10 cellular contexts compared by ENCODE assay signal in the genomic region with DNA sequence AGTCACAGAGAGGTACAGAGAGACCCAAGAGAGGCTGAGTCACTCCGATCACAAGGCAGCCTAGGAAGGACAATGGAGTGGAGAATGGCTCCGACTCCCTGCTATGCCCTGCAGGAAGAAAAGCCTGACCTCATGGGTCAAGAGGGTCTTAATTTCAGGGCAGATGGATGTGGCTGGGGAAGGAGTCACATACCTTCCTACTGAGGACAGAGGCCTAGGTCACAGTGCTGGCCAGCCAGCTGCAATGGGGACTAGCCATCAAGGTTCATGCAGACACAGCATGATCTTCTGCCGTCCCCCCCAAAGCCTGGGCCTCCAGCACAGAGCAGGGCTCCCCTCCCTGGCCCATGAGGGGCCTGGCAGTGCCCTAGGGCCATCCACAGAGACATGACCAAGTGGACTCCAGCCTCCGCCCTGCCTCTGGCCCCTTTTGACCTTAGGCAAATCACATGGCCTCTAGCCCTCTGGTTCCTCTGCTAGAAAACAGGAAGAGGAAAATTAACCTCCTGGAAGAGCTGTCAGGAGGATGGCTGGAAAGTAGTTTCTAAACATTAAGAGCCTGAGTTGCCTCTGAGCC. TPM values are rescaled to one million over a fixed set of nuclear protein-coding genes. Genes with fewer than 3 reads are reported as not detected.
DNase-seq lines count a peak whose midpoint lies in the region; ATAC-seq and TF ChIP-seq lines count a peak whose summit lies in the region.
"Had no signal": no experiment of that assay in that cellular context is flagged by ENCODE, and none has a peak within 500 bp of the region (broad histone marks: within the 10 kb centered on the region; RNA-seq: fewer than 3 reads in every experiment).

No MANE protein-coding gene starts in this region.

- H3K27ac ChIP-seq in CD8-positive, alpha-beta T cell (ENCODE audit: low read depth, low read length) = peak overlapping the region; percentile 48
- H3K27ac ChIP-seq in Peyer's patch = peak overlapping the region; percentile 81 to 95 (median 90)
- peak overlapping the region; percentile 92 for H3K27ac ChIP-seq in neutrophil
- H3K27ac ChIP-seq: KMS-11 had no signal

- no peaks in the 10 kb centered on the region for H3K9me3 Mint-ChIP-seq in CD8-positive, alpha-beta T cell

- H3K4me1 Mint-ChIP-seq in CD8-positive, alpha-beta T cell (ENCODE audit: low read depth) = peaks cover 83% of the 10 kb centered on the region

- H3K36me3 ChIP-seq in CD8-positive, alpha-beta T cell (ENCODE audit: insufficient read depth, low read length) = no peaks in the 10 kb centered on the region
- H3K36me3 ChIP-seq in Peyer's patch = no peaks in the 10 kb centered on the region
- H3K36me3 ChIP-seq in neutrophil = no peaks in the 10 kb centered on the region

- H3K27ac Mint-ChIP-seq in CD8-positive, alpha-beta T cell = peak overlapping the region; percentile 95

- no peak overlapping the region for H3K4me3 ChIP-seq in CD8-positive, alpha-beta T cell (ENCODE audit: low read depth, low read length)
- H3K4me3 ChIP-seq in Peyer's patch (peak overlapping the region in 3 of 4 donors; percentile 58 to 88 (median 74)), neutrophil (ENCODE audit: low read depth in 1 of 2, low read length in 1 of 2) (peak overlapping the region; percentile 75 to 95)

- intact Hi-C loops in CD8-positive, alpha-beta T cell (cut with DNase I, micrococcal nuclease) = loop anchor here (2.0 to 5.0 kb wide), 2 partner anchors 21 to 72 kb away; no protein-coding TSS in a partner anchor

- CTCF ChIA-PET in CD8-positive, alpha-beta T cell (lab: Charles Lee) = interaction anchor here (0.8 to 4.8 kb wide), 7 partner anchors 9 to 108 kb away, joined by 3 to 26 read pairs (median 9); no protein-coding TSS in a partner anchor

- no peaks in the 10 kb centered on the region for H3K27me3 ChIP-seq in CD8-positive, alpha-beta T cell (ENCODE audit: insufficient read depth, low read length)
- H3K27me3 ChIP-seq in Peyer's patch (no peaks in the 10 kb centered on the region), neutrophil (no peaks in the 10 kb centered on the region)

- peaks cover 7% of the 10 kb centered on the region for H3K36me3 Mint-ChIP-seq in CD8-positive, alpha-beta T cell

- TF ChIP-seq CTCF in CD8-positive, alpha-beta T cell (IDR thresholded peaks at IDR 0.05) = no peak
- TF ChIP-seq CTCF in Peyer's patch (IDR thresholded peaks at IDR 0.05) (no peak), neutrophil (IDR thresholded peaks at IDR 0.05) (no peak)

- ATAC-seq in CD8-positive, alpha-beta T cell = no peak
- no peak for ATAC-seq in HG03354 (IDR thresholded peaks at IDR 0.05; ENCODE audit: poor library complexity, severe bottlenecking, unreplicated experiment)
- ATAC-seq in HG02588 (IDR thresholded peaks at IDR 0.05; ENCODE audit: unreplicated experiment) = no peak
- ATAC-seq: left colon had no signal

- H3K4me1 ChIP-seq in CD8-positive, alpha-beta T cell (ENCODE audit: insufficient read depth, low read length) = peaks cover 74% of the 10 kb centered on the region
- peaks cover 7 to 74% (median 9%) of the 10 kb centered on the region in 4 donors for H3K4me1 ChIP-seq in Peyer's patch
- H3K4me1 ChIP-seq in neutrophil (ENCODE audit: control insufficient read depth in 1 of 2, insufficient read depth in 1 of 2, low read depth in 1 of 2, low read length in 1 of 2) = peaks cover 62 to 77% of the 10 kb centered on the region in 2 experiments

- no peaks in the 10 kb centered on the region for H3K9me3 ChIP-seq in CD8-positive, alpha-beta T cell (ENCODE audit: low read length)
- no peaks in the 10 kb centered on the region for H3K9me3 ChIP-seq in Peyer's patch
- no peaks in the 10 kb centered on the region for H3K9me3 ChIP-seq in neutrophil

- peak overlapping the region; percentile 90 for H3K4me3 Mint-ChIP-seq in CD8-positive, alpha-beta T cell

- POLR2A ChIA-PET in CD8-positive, alpha-beta T cell (lab: Charles Lee) = interaction anchor here (1.2 to 4.1 kb wide), 2 partner anchors 8 to 13 kb away, joined by 7 to 47 read pairs; no protein-coding TSS in a partner anchor

- no peaks in the 10 kb centered on the region for H3K27me3 Mint-ChIP-seq in CD8-positive, alpha-beta T cell (ENCODE audit: low read depth)

- DNase-seq in CD8-positive, alpha-beta T cell = no peak
- DNase-seq in Peyer's patch (peak in 2 of 3 donors; percentile 58 to 63), epidermal melanocyte (ENCODE audit: insufficient read length, low spot score) (peak; percentile 64), NCI-H345 (lab: John Stamatoyannopoulos, UW) (no peak)
- DNase-seq in effector CD4-positive, alpha-beta T cell = no peak

- TF ChIP-seq POLR2A in Peyer's patch (IDR thresholded peaks at IDR 0.05) = no peak

RNA-seq across cellular contexts. Expression of a gene that starts 1.8 kb away (rescaled TPM):
- total RNA-seq in CD8-positive, alpha-beta T cell = 10 to 100 TPM; 25.1 to 26.5 TPM
- 100 to 1,000 TPM in 2 of 4 donors, 10 to 100 TPM in 2; 45.4 to 136 (median 90.6) TPM for total RNA-seq in Peyer's patch

RNA-seq across cellular contexts. Expression of a gene that starts 49.7 kb away (rescaled TPM):
- total RNA-seq in CD8-positive, alpha-beta T cell = 1,000 to 10,000 TPM; 4,683 to 5,039 TPM
- 1,000 to 10,000 TPM in 1 of 4 donors, 100 to 1,000 TPM in 3; 505 to 1,121 (median 614) TPM for total RNA-seq in Peyer's patch

Comparison
In these comparisons a context has a peak if more than half of its experiments do, and no peak if none do; other contexts are left out.
1. DNase-seq: peak in Peyer's patch (2 of 3) and epidermal melanocyte (single experiment); none in CD8-positive, alpha-beta T cell (0 of 7), NCI-H345 (single experiment) and effector CD4-positive, alpha-beta T cell (single experiment).
2. RNA of a gene that starts 49.7 kb away (total RNA-seq): 4,683 to 5,039 TPM in CD8-positive, alpha-beta T cell; 505 to 1,121 TPM in Peyer's patch; every median in the first group is over 4 times any median in the second.
3. Peak in every context shown above with its lines, with median percentiles within 50 percentile points of each other: H3K27ac ChIP-seq.